In genomic region chr15:62059108-62059817, GRCh38 we compare ENCODE assay signal across 8 cellular contexts. TPM values are rescaled to one million over a fixed set of nuclear protein-coding genes. Genes with fewer than 3 reads are reported as not detected.
DNase-seq lines count a peak whose midpoint lies in the region; ATAC-seq and TF ChIP-seq lines count a peak whose summit lies in the region.

No MANE protein-coding gene starts in this region.

- DNase-seq in OCI-M2 (lab: John Stamatoyannopoulos, UW; ENCODE audit: unreplicated experiment) (peak; percentile 27), neural crest cell (ENCODE audit: low read depth, low spot score) (no peak), SIG-M5 (lab: John Stamatoyannopoulos, UW) (no peak), NCI-H82 (lab: John Stamatoyannopoulos, UW) (no peak), A172 (ENCODE audit: low spot score) (no peak)
- DNase-seq in effector memory CD8-positive, alpha-beta T cell = no peak
- no peak for DNase-seq in central memory CD4-positive, alpha-beta T cell

- H3K27ac Mint-ChIP-seq in effector memory CD8-positive, alpha-beta T cell = peak overlapping the region; percentile 97 to 98
- H3K27ac Mint-ChIP-seq in neural crest cell (ENCODE audit: unreplicated experiment) = peak overlapping the region; percentile 9

- no peaks in the 10 kb centered on the region for H3K9me3 Mint-ChIP-seq in effector memory CD8-positive, alpha-beta T cell
- H3K9me3 Mint-ChIP-seq in neural crest cell = no peaks in the 10 kb centered on the region

- H3K27me3 Mint-ChIP-seq in effector memory CD8-positive, alpha-beta T cell = no peaks in the 10 kb centered on the region
- peaks cover 44% of the 10 kb centered on the region for H3K27me3 Mint-ChIP-seq in neural crest cell (ENCODE audit: low read depth)

- peak overlapping the region; percentile 97 to 99 for H3K4me3 Mint-ChIP-seq in effector memory CD8-positive, alpha-beta T cell
- H3K4me3 Mint-ChIP-seq in neural crest cell = peak overlapping the region; percentile 92

- peaks cover 26% of the 10 kb centered on the region for H3K36me3 Mint-ChIP-seq in effector memory CD8-positive, alpha-beta T cell (ENCODE audit: insufficient read depth)
- H3K36me3 Mint-ChIP-seq in neural crest cell (ENCODE audit: low read depth) = no peaks in the 10 kb centered on the region

- H3K4me1 Mint-ChIP-seq in effector memory CD8-positive, alpha-beta T cell (ENCODE audit: low read depth in 2 of 2) = peaks cover 31 to 53% of the 10 kb centered on the region in 2 donors
- peaks cover 35% of the 10 kb centered on the region for H3K4me1 Mint-ChIP-seq in neural crest cell

- no peak for ATAC-seq in effector memory CD8-positive, alpha-beta T cell (replicated peaks)

- TF ChIP-seq CTCF in GM12874 (IDR thresholded peaks at IDR 0.05; ENCODE audit: insufficient read depth, low read depth, low read length) (0 out of 2 replicates have a peak, but pooled peaks have one; percentile 21), neural crest cell (conservative IDR thresholded peaks at IDR 0.05) (peak; percentile 50)

RNA-seq across cellular contexts. Expression of gene VPS13C, which starts 1.0 kb away (rescaled TPM):
- total RNA-seq in neural crest cell = 31.5 and 33.1 TPM in 2 replicates
- 25.9 and 47.1 TPM in 2 replicates for total RNA-seq in A172 (2014; rRNA removed; shearing (Covaris generic))

RNA-seq across cellular contexts. Expression of gene C2CD4A, which starts 7.5 kb away (rescaled TPM):
- not detected in 2 replicates for total RNA-seq in neural crest cell
- 0.26 TPM in 1 of 2 replicates, not detected in the other for total RNA-seq in A172 (2014; rRNA removed; shearing (Covaris generic))
